In the genomic region with DNA sequence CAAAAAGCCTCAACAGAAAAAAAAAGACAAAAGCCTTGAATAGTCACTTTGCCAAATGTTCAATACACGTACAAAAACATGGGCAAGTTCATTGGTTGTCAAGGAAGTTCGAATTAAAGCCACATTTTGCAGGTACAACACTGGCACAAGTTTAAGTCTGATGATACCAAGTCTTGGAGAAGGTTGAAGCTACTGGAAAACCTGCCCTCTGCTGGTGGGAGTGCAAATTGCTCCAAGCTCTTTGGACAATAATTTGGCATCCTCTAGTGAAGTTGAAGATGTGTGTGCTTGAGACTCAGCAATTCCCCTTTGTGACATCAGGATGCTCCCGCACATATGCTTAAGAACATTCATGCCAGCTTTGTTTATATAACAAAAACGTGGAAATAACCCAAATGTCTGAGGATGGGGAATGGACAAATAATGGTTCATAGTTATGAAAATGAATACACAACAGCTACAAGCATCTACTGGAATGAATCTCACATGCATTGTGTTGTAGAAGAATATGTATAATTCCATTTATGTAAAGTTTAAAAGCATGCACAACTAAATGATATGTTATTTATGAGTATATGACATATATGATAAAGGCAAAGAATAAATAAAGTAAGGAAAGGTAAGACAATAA, we compare ENCODE assay signal across 8 cellular contexts.
DNase-seq lines count a peak whose midpoint lies in the region; ATAC-seq, FAIRE-seq and TF ChIP-seq lines count a peak whose summit lies in the region.

No MANE protein-coding gene starts in this region.

- H3K27ac ChIP-seq in OCI-LY3 (ENCODE audit: low read length) (no peak overlapping the region), foreskin keratinocyte (no peak overlapping the region)

- H4K20me1 ChIP-seq in OCI-LY3 (ENCODE audit: insufficient read depth, low read length) = no peaks in the 10 kb centered on the region

- no peak overlapping the region for H3K4me3 ChIP-seq in OCI-LY3 (ENCODE audit: low read length)

- TF ChIP-seq CTCF in OCI-LY3 (IDR thresholded peaks at IDR 0.05; ENCODE audit: low read depth, low read length) (peak; percentile 75), foreskin keratinocyte (conservative IDR thresholded peaks at IDR 0.05) (peak; percentile 78)

- H3K4me1 ChIP-seq in OCI-LY3 (ENCODE audit: low read length) (peaks cover 12% of the 10 kb centered on the region), foreskin keratinocyte (no peaks in the 10 kb centered on the region)

- no peaks in the 10 kb centered on the region for H3K79me2 ChIP-seq in OCI-LY3 (ENCODE audit: low read length)

- ATAC-seq in foreskin keratinocyte (peak; percentile 64), GM19395 (IDR thresholded peaks at IDR 0.05; ENCODE audit: unreplicated experiment) (no peak)

- no peaks in the 10 kb centered on the region for H3K9me3 ChIP-seq in OCI-LY3 (ENCODE audit: insufficient read depth, low read length)

- H3K9ac ChIP-seq in OCI-LY3 (ENCODE audit: low read length) = no peak overlapping the region

- no peaks in the 10 kb centered on the region for H3K36me3 ChIP-seq in OCI-LY3 (replicated peaks; ENCODE audit: low read depth, low read length)

- peak; percentile 39 for DNase-seq in DMS114 treated with DMSO at 0.1 percent for 48 hours (lab: John Stamatoyannopoulos, UW; ENCODE audit: unreplicated experiment)
- DNase-seq in H54 (ENCODE audit: insufficient read length, low spot score) = peak; percentile 4
- peak; percentile 45 for DNase-seq in activated T-cell treated with anti-CD3 and anti-CD28 coated beads, Interleukin-2, amount 50 U/mL, for 1 hour
- DNase-seq in foreskin keratinocyte = peak in 1 of 2 donors; percentile 33
- peak; percentile 40 for DNase-seq in renal cortical epithelial cell (ENCODE audit: low read depth)
- DNase-seq in GDM1 (lab: John Stamatoyannopoulos, UW) = no peak

- H3K27me3 ChIP-seq in OCI-LY3 (ENCODE audit: low read depth, low read length) (no peaks in the 10 kb centered on the region), foreskin keratinocyte (no peaks in the 10 kb centered on the region)

- H2AFZ ChIP-seq in OCI-LY3 (ENCODE audit: low read depth, low read length) = no peak overlapping the region

- FAIRE-seq in H54 (lab: Jason Lieb, UNC) = peak; percentile 45

- no peak for TF ChIP-seq POLR2A in H54 (IDR thresholded peaks at IDR 0.05; ENCODE audit: low read depth, low read length)

- H3K4me2 ChIP-seq in OCI-LY3 (ENCODE audit: low read length) = no peak overlapping the region
